Comparison of ENCODE assay signal across 10 cellular contexts in genomic region chr9:14203366-14204056, GRCh38.
DNase-seq lines count a peak whose midpoint lies in the region; ATAC-seq and TF ChIP-seq lines count a peak whose summit lies in the region.
"Had no signal": no experiment of that assay in that cellular context is flagged by ENCODE, and none has a peak within 500 bp of the region (broad histone marks: within the 10 kb centered on the region; RNA-seq: fewer than 3 reads in every experiment).

No MANE protein-coding gene starts in this region.

- H3K36me3 Mint-ChIP-seq in neural progenitor cell = peaks cover 2% of the 10 kb centered on the region
- no peaks in the 10 kb centered on the region for H3K36me3 Mint-ChIP-seq in CD8-positive, alpha-beta T cell

- no peak overlapping the region for H3K9ac ChIP-seq in neural progenitor cell

- no peak for ATAC-seq in foreskin keratinocyte
- no peak for ATAC-seq in GM21528 (IDR thresholded peaks at IDR 0.05; ENCODE audit: low FRiP score, unreplicated experiment)
- no peak for ATAC-seq in GM19467 (IDR thresholded peaks at IDR 0.05; ENCODE audit: unreplicated experiment)
- ATAC-seq in CD8-positive, alpha-beta T cell = no peak
- ATAC-seq: stimulated activated naive CD8-positive, alpha-beta T cell treated with anti-CD3 and anti-CD28 coated beads, Interleukin-15, amount 100 ng/mL, for 72 hours had no signal

- 0 out of 2 replicates have a peak, but pooled peaks cover 2% of the 10 kb centered on the region for H3K36me3 ChIP-seq in SJCRH30
- no peaks in the 10 kb centered on the region for H3K36me3 ChIP-seq in neural progenitor cell
- no peaks in the 10 kb centered on the region for H3K36me3 ChIP-seq in CD8-positive, alpha-beta T cell (ENCODE audit: insufficient read depth, low read length)

- no peak overlapping the region for H3K4me2 ChIP-seq in neural progenitor cell

- POLR2A ChIA-PET in CD8-positive, alpha-beta T cell (lab: Charles Lee) = no interaction called here

- H3K4me3 Mint-ChIP-seq in neural progenitor cell = no peak overlapping the region
- H3K4me3 Mint-ChIP-seq in CD8-positive, alpha-beta T cell = no peak overlapping the region
- H3K4me3 Mint-ChIP-seq: stimulated activated naive CD8-positive, alpha-beta T cell treated with anti-CD3 and anti-CD28 coated beads, Interleukin-15, amount 100 ng/mL, for 72 hours had no signal

- H3K9me3 ChIP-seq in SJCRH30 (replicated peaks) = no peaks in the 10 kb centered on the region
- H3K9me3 ChIP-seq in neural progenitor cell (ENCODE audit: low read depth) = no peaks in the 10 kb centered on the region
- H3K9me3 ChIP-seq in CD8-positive, alpha-beta T cell (ENCODE audit: low read length) = no peaks in the 10 kb centered on the region

- H3K4me3 ChIP-seq in SJCRH30 (no peak overlapping the region), neural progenitor cell (no peak overlapping the region)
- no peak overlapping the region for H3K4me3 ChIP-seq in CD8-positive, alpha-beta T cell (ENCODE audit: low read depth, low read length)

- H2AFZ ChIP-seq in neural progenitor cell (replicated peaks) = peak overlapping the region; percentile 45

- peaks cover 4% of the 10 kb centered on the region for H3K4me1 Mint-ChIP-seq in neural progenitor cell
- no peaks in the 10 kb centered on the region for H3K4me1 Mint-ChIP-seq in CD8-positive, alpha-beta T cell (ENCODE audit: low read depth)
- H3K4me1 Mint-ChIP-seq: stimulated activated naive CD8-positive, alpha-beta T cell treated with anti-CD3 and anti-CD28 coated beads, Interleukin-15, amount 100 ng/mL, for 72 hours had no signal

- CTCF ChIA-PET in CD8-positive, alpha-beta T cell (lab: Charles Lee) = no interaction called here

- peaks cover 6% of the 10 kb centered on the region for H3K27me3 Mint-ChIP-seq in neural progenitor cell (ENCODE audit: insufficient read depth, low read depth)
- H3K27me3 Mint-ChIP-seq in CD8-positive, alpha-beta T cell (ENCODE audit: low read depth) = no peaks in the 10 kb centered on the region
- H3K27me3 Mint-ChIP-seq: stimulated activated naive CD8-positive, alpha-beta T cell treated with anti-CD3 and anti-CD28 coated beads, Interleukin-15, amount 100 ng/mL, for 72 hours had no signal

- intact Hi-C loops in CD8-positive, alpha-beta T cell (cut with DNase I, micrococcal nuclease) = loop anchor here in 1 of 2 experiments (10.0 kb wide), 1 partner anchor 59 kb away; no protein-coding TSS in a partner anchor

- no peaks in the 10 kb centered on the region for H3K27me3 ChIP-seq in SJCRH30
- no peaks in the 10 kb centered on the region for H3K27me3 ChIP-seq in foreskin keratinocyte
- H3K27me3 ChIP-seq in neural progenitor cell = no peaks in the 10 kb centered on the region
- H3K27me3 ChIP-seq in CD8-positive, alpha-beta T cell (ENCODE audit: insufficient read depth, low read length) = no peaks in the 10 kb centered on the region

- TF ChIP-seq CTCF in 22Rv1 (IDR thresholded peaks at IDR 0.05) (no peak), foreskin keratinocyte (conservative IDR thresholded peaks at IDR 0.05) (no peak), neural progenitor cell (IDR thresholded peaks at IDR 0.05) (no peak)
- no peak for TF ChIP-seq CTCF in CD8-positive, alpha-beta T cell (IDR thresholded peaks at IDR 0.05)

- H3K79me2 ChIP-seq in neural progenitor cell (ENCODE audit: low read depth) = no peaks in the 10 kb centered on the region

- peak overlapping the region; percentile 84 for H3K27ac ChIP-seq in 22Rv1
- peak overlapping the region; percentile 13; the same call in 1 of the 2 replicates for H3K27ac ChIP-seq in SJCRH30
- H3K27ac ChIP-seq in foreskin keratinocyte = peak overlapping the region; percentile 76
- H3K27ac ChIP-seq in neural progenitor cell = no peak overlapping the region
- H3K27ac ChIP-seq in CD8-positive, alpha-beta T cell (ENCODE audit: low read depth, low read length) = no peak overlapping the region

- H3K27ac Mint-ChIP-seq in neural progenitor cell = no peak overlapping the region
- H3K27ac Mint-ChIP-seq in CD8-positive, alpha-beta T cell = no peak overlapping the region

- H3F3A ChIP-seq in neural progenitor cell (ENCODE audit: low read depth) = no peaks in the 10 kb centered on the region

- no peaks in the 10 kb centered on the region for H3K9me3 Mint-ChIP-seq in neural progenitor cell
- no peaks in the 10 kb centered on the region for H3K9me3 Mint-ChIP-seq in CD8-positive, alpha-beta T cell

- DNase-seq in SJCRH30 (peak; percentile 26 to 35), foreskin keratinocyte (no peak), neural progenitor cell (ENCODE audit: low spot score) (no peak), kidney tubule cell (ENCODE audit: low spot score) (no peak)
- no peak for DNase-seq in CD8-positive, alpha-beta T cell
- DNase-seq: NCI-H1436; stimulated activated naive CD8-positive, alpha-beta T cell treated with anti-CD3 and anti-CD28 coated beads, Interleukin-15, amount 100 ng/mL, for 72 hours had no signal

- H3K4me1 ChIP-seq in SJCRH30 = peaks cover 20% of the 10 kb centered on the region
- peaks cover 26% of the 10 kb centered on the region for H3K4me1 ChIP-seq in foreskin keratinocyte
- H3K4me1 ChIP-seq in neural progenitor cell = no peaks in the 10 kb centered on the region
- no peaks in the 10 kb centered on the region for H3K4me1 ChIP-seq in CD8-positive, alpha-beta T cell (ENCODE audit: insufficient read depth, low read length)

- no peaks in the 10 kb centered on the region for H4K20me1 ChIP-seq in neural progenitor cell (ENCODE audit: low read depth)

Comparison
In these comparisons a context has a peak if more than half of its experiments do, and no peak if none do; other contexts are left out.
1. H3K27ac ChIP-seq: peak in 22Rv1 (single experiment), SJCRH30 (single experiment) and foreskin keratinocyte (single experiment); none in neural progenitor cell (single experiment) and CD8-positive, alpha-beta T cell (single experiment).
2. DNase-seq: peak in SJCRH30 (2 of 2); none in foreskin keratinocyte (0 of 2), neural progenitor cell (single experiment), kidney tubule cell (single experiment) and CD8-positive, alpha-beta T cell (0 of 7).